ENCODE assay signal across 8 cellular contexts in genomic region chr1:12619396-12620141, GRCh38.
DNase-seq lines count a peak whose midpoint lies in the region; ATAC-seq and TF ChIP-seq lines count a peak whose summit lies in the region.

No MANE protein-coding gene starts in this region.

- peak overlapping the region; percentile 90 for H3K27ac ChIP-seq in DND-41 (ENCODE audit: low read length)

- no peaks in the 10 kb centered on the region for H3K9me3 ChIP-seq in DND-41 (ENCODE audit: insufficient read depth, low read length, severe bottlenecking)

- peak; percentile 97 for TF ChIP-seq CTCF in DND-41 (IDR thresholded peaks at IDR 0.05; ENCODE audit: borderline replicate concordance, extremely low read depth, low read length, poor library complexity, severe bottlenecking)

- H3K4me3 ChIP-seq in DND-41 (ENCODE audit: low read depth in 1 of 2, low read length in 2 of 2): peak overlapping the region; percentile 27 to 60; a peak in 3 of 4 replicates

- peaks cover 29% of the 10 kb centered on the region for H3K79me2 ChIP-seq in DND-41 (ENCODE audit: insufficient read depth, low read length)

- peaks cover 12% of the 10 kb centered on the region for H4K20me1 ChIP-seq in DND-41 (ENCODE audit: insufficient read depth, low read length)

- peak overlapping the region; percentile 64 for H2AFZ ChIP-seq in DND-41 (ENCODE audit: low read depth, low read length)

- H3K4me2 ChIP-seq in DND-41 (ENCODE audit: insufficient read depth, low read length): peak overlapping the region; percentile 68

- peak overlapping the region; percentile 65 for H3K9ac ChIP-seq in DND-41 (ENCODE audit: low read depth, low read length)

- DNase-seq in DND-41: peak; percentile 81
- DNase-seq in NCI-H82 treated with DMSO at 0.1 percent for 48 hours (lab: John Stamatoyannopoulos, UW; ENCODE audit: unreplicated experiment): peak; percentile 69
- peak; percentile 47 to 49 for DNase-seq in activated CD8-positive, alpha-beta memory T cell treated with anti-CD3 and anti-CD28 coated beads for 4 hours (ENCODE audit: low read depth in 2 of 2)
- peak; percentile 58 for DNase-seq in effector CD8-positive, alpha-beta T cell (lab: John Stamatoyannopoulos, UW)
- DNase-seq in medulla oblongata (ENCODE audit: extremely low spot score): peak; percentile 92
- peak; percentile 37 to 71 (median 58) for DNase-seq in stimulated activated CD4-positive, alpha-beta T cell treated with anti-CD3 and anti-CD28 coated beads, TNF-alpha, amount 100 ng/mL, for 1 hour (ENCODE audit: low read depth in 3 of 3, low spot score in 1 of 3)

- peaks cover 63% of the 10 kb centered on the region for H3K4me1 ChIP-seq in DND-41 (ENCODE audit: insufficient read depth, low read length)

- H3K27me3 ChIP-seq in DND-41 (ENCODE audit: insufficient read depth, low read length, poor library complexity): peaks cover 5% of the 10 kb centered on the region

- H3K36me3 ChIP-seq in DND-41 (ENCODE audit: insufficient read depth, low read length): no peaks in the 10 kb centered on the region; the same call in 1 of the 2 replicates

- ATAC-seq in DND-41 (ENCODE audit: insufficient read depth, low read depth) (peak; percentile 43), HG03196 (IDR thresholded peaks at IDR 0.05; ENCODE audit: unreplicated experiment) (peak; percentile 43), GM19455 (IDR thresholded peaks at IDR 0.05; ENCODE audit: unreplicated experiment) (no peak)
